Comparison of ENCODE assay signal across 1 cellular context in the genomic region with DNA sequence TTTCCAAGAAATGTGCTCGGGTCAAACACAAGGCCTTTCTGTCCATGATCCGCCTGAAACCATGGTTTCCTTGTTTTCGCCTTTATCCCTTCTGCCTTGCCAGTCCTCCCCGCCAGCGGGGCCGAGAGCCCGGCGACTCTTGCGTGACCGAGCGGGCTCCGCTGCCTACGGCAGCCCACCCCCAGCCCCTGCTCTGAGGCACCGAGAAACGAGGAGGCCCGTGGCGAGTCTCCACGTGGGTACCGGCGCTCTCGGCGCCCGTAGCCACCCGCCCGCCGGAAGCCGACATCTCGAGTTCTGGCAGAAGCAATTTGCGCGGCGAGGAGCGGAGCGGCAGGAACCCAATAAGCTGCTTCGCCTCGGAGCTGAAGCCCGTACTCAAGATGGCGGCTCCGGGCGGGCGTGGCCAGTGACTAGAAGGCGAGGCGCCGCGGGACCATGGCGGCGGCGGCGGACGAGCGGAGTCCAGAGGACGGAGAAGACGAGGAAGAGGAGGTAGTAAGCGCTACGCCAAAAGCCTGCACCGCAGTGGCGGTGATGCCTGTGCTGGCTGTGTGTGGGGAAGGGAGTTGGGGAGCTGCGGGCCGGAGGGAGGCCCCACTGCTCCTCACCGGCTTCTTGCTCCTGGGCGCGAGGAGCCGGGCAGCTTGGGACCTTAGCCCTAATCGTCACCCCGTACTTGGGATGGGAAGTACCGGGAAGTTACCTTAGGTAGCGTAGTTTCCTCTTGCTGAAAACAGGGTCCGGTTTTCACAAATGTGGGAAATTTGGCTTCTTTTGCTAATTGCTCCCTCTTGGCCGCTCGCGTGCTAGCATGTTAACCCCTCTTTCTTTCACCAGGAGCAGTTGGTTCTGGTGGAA.
TF ChIP-seq lines count a peak whose summit lies in the region.

A gene with protein sequence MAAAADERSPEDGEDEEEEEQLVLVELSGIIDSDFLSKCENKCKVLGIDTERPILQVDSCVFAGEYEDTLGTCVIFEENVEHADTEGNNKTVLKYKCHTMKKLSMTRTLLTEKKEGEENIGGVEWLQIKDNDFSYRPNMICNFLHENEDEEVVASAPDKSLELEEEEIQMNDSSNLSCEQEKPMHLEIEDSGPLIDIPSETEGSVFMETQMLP (plus strand): TSS at position 375 of the 861 bp plus-strand sequence. CDS start 64 bp downstream, at position 439.

TF ChIP-seq in HEK293, 187 proteins besides CTCF, POLR2A, EP300 and RAD21 (continued from another document and continues in another):
- TF ChIP-seq, protein P1, sequence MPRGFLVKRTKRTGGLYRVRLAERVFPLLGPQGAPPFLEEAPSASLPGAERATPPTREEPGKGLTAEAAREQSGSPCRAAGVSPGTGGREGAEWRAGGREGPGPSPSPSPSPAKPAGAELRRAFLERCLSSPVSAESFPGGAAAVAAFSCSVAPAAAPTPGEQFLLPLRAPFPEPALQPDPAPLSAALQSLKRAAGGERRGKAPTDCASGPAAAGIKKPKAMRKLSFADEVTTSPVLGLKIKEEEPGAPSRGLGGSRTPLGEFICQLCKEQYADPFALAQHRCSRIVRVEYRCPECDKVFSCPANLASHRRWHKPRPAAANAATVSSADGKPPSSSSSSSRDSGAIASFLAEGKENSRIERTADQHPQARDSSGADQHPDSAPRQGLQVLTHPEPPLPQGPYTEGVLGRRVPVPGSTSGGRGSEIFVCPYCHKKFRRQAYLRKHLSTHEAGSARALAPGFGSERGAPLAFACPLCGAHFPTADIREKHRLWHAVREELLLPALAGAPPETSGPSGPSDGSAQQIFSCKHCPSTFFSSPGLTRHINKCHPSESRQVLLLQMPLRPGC (tag by site-specific recombination; IDR thresholded peaks at IDR 0.05) = peak; percentile 60
- TF ChIP-seq IKZF3 (tag by site-specific recombination; IDR thresholded peaks at IDR 0.05) = 0 out of 2 replicates have a peak, but pooled peaks have one; percentile 36
- TF ChIP-seq ZEB2 (tag by site-specific recombination; IDR thresholded peaks at IDR 0.05) = peak; percentile 89
- peak; percentile 77 for TF ChIP-seq ZNF600 (tag by site-specific recombination; IDR thresholded peaks at IDR 0.05)
- TF ChIP-seq, protein P2, sequence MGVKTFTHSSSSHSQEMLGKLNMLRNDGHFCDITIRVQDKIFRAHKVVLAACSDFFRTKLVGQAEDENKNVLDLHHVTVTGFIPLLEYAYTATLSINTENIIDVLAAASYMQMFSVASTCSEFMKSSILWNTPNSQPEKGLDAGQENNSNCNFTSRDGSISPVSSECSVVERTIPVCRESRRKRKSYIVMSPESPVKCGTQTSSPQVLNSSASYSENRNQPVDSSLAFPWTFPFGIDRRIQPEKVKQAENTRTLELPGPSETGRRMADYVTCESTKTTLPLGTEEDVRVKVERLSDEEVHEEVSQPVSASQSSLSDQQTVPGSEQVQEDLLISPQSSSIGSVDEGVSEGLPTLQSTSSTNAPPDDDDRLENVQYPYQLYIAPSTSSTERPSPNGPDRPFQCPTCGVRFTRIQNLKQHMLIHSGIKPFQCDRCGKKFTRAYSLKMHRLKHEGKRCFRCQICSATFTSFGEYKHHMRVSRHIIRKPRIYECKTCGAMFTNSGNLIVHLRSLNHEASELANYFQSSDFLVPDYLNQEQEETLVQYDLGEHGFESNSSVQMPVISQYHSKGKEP (tag by site-specific recombination; IDR thresholded peaks at IDR 0.05) = no peak
- TF ChIP-seq GLI2 (tag by site-specific recombination; IDR thresholded peaks at IDR 0.05; ENCODE audit: borderline replicate concordance, low read depth) = no peak
- TF ChIP-seq ZNF324 (tag by site-specific recombination; IDR thresholded peaks at IDR 0.05) = peak; percentile 93
- TF ChIP-seq ZNF335 (tag by site-specific recombination; conservative IDR thresholded peaks at IDR 0.05) = peak; percentile 96
- no peak for TF ChIP-seq MZF1 (tag by site-specific recombination; IDR thresholded peaks at IDR 0.05; ENCODE audit: borderline replicate concordance)
- peak; percentile 96 for TF ChIP-seq ZNF501 (tag by site-specific recombination; IDR thresholded peaks at IDR 0.05)
- TF ChIP-seq ZNF677 (tag by site-specific recombination; IDR thresholded peaks at IDR 0.05) = no peak
- TF ChIP-seq ZSCAN30 (tag by site-specific recombination; IDR thresholded peaks at IDR 0.05) = 0 out of 2 replicates have a peak, but pooled peaks have one; percentile 26
- TF ChIP-seq ZBTB7A (tag by site-specific recombination; IDR thresholded peaks at IDR 0.05; ENCODE audit: low read depth) = peak; percentile 77; the same call in 1 of the 2 replicates
- no peak for TF ChIP-seq REPIN1 (tag by site-specific recombination; IDR thresholded peaks at IDR 0.05; ENCODE audit: low read depth)
- TF ChIP-seq, protein P3, sequence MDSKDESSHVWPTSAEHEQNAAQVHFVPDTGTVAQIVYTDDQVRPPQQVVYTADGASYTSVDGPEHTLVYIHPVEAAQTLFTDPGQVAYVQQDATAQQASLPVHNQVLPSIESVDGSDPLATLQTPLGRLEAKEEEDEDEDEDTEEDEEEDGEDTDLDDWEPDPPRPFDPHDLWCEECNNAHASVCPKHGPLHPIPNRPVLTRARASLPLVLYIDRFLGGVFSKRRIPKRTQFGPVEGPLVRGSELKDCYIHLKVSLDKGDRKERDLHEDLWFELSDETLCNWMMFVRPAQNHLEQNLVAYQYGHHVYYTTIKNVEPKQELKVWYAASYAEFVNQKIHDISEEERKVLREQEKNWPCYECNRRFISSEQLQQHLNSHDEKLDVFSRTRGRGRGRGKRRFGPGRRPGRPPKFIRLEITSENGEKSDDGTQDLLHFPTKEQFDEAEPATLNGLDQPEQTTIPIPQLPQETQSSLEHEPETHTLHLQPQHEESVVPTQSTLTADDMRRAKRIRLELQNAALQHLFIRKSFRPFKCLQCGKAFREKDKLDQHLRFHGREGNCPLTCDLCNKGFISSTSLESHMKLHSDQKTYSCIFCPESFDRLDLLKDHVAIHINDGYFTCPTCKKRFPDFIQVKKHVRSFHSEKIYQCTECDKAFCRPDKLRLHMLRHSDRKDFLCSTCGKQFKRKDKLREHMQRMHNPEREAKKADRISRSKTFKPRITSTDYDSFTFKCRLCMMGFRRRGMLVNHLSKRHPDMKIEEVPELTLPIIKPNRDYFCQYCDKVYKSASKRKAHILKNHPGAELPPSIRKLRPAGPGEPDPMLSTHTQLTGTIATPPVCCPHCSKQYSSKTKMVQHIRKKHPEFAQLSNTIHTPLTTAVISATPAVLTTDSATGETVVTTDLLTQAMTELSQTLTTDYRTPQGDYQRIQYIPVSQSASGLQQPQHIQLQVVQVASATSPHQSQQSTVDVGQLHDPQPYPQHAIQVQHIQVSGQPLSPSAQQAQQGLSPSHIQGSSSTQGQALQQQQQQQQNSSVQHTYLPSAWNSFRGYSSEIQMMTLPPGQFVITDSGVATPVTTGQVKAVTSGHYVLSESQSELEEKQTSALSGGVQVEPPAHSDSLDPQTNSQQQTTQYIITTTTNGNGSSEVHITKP (tag by site-specific recombination; IDR thresholded peaks at IDR 0.05) = peak; percentile 50
- peak; percentile 86; the same call in 1 of the 2 replicates for TF ChIP-seq ZNF391 (tag by site-specific recombination; IDR thresholded peaks at IDR 0.05; ENCODE audit: borderline replicate concordance, low read depth)
- TF ChIP-seq, protein P4, sequence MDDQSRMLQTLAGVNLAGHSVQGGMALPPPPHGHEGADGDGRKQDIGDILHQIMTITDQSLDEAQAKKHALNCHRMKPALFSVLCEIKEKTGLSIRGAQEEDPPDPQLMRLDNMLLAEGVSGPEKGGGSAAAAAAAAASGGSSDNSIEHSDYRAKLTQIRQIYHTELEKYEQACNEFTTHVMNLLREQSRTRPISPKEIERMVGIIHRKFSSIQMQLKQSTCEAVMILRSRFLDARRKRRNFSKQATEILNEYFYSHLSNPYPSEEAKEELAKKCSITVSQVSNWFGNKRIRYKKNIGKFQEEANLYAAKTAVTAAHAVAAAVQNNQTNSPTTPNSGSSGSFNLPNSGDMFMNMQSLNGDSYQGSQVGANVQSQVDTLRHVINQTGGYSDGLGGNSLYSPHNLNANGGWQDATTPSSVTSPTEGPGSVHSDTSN (CRISPR knock-in tag; IDR thresholded peaks at IDR 0.05) = peak; percentile 92; the same call in 1 of the 2 replicates
- TF ChIP-seq KLF9 (tag by site-specific recombination; IDR thresholded peaks at IDR 0.05; ENCODE audit: low read depth) = peak; percentile 94
- TF ChIP-seq ZNF48 (tag by site-specific recombination; IDR thresholded peaks at IDR 0.05) = no peak
- peak; percentile 66; the same call in 1 of the 2 replicates for TF ChIP-seq ZNF561 (tag by site-specific recombination; IDR thresholded peaks at IDR 0.05; ENCODE audit: borderline replicate concordance)
- TF ChIP-seq ZNF146 (tag by site-specific recombination; IDR thresholded peaks at IDR 0.05) = 0 out of 2 replicates have a peak, but pooled peaks have one; percentile 34
- TF ChIP-seq ZNF555 (tag by site-specific recombination; conservative IDR thresholded peaks at IDR 0.05) = no peak
- peak; percentile 82 for TF ChIP-seq ZBTB8A (tag by site-specific recombination; IDR thresholded peaks at IDR 0.05)
- TF ChIP-seq ZNF629 (tag by site-specific recombination; IDR thresholded peaks at IDR 0.05) = peak; percentile 68
- TF ChIP-seq, protein P5, sequence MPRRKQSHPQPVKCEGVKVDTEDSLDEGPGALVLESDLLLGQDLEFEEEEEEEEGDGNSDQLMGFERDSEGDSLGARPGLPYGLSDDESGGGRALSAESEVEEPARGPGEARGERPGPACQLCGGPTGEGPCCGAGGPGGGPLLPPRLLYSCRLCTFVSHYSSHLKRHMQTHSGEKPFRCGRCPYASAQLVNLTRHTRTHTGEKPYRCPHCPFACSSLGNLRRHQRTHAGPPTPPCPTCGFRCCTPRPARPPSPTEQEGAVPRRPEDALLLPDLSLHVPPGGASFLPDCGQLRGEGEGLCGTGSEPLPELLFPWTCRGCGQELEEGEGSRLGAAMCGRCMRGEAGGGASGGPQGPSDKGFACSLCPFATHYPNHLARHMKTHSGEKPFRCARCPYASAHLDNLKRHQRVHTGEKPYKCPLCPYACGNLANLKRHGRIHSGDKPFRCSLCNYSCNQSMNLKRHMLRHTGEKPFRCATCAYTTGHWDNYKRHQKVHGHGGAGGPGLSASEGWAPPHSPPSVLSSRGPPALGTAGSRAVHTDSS (tag by site-specific recombination; IDR thresholded peaks at IDR 0.05) = peak; percentile 80
- TF ChIP-seq ZXDB (tag by site-specific recombination; IDR thresholded peaks at IDR 0.05) = peak; percentile 95
- 0 out of 2 replicates have a peak, but pooled peaks have one; percentile 7 for TF ChIP-seq EGR2 (tag by site-specific recombination; IDR thresholded peaks at IDR 0.05; ENCODE audit: low read depth)
- TF ChIP-seq KLF16 (tag by site-specific recombination; IDR thresholded peaks at IDR 0.05) = peak; percentile 90
- no peak for TF ChIP-seq KLF10 (tag by site-specific recombination; IDR thresholded peaks at IDR 0.05)
- TF ChIP-seq ZNF24 (tag by site-specific recombination; IDR thresholded peaks at IDR 0.05) = peak; percentile 47
- TF ChIP-seq, protein P6, sequence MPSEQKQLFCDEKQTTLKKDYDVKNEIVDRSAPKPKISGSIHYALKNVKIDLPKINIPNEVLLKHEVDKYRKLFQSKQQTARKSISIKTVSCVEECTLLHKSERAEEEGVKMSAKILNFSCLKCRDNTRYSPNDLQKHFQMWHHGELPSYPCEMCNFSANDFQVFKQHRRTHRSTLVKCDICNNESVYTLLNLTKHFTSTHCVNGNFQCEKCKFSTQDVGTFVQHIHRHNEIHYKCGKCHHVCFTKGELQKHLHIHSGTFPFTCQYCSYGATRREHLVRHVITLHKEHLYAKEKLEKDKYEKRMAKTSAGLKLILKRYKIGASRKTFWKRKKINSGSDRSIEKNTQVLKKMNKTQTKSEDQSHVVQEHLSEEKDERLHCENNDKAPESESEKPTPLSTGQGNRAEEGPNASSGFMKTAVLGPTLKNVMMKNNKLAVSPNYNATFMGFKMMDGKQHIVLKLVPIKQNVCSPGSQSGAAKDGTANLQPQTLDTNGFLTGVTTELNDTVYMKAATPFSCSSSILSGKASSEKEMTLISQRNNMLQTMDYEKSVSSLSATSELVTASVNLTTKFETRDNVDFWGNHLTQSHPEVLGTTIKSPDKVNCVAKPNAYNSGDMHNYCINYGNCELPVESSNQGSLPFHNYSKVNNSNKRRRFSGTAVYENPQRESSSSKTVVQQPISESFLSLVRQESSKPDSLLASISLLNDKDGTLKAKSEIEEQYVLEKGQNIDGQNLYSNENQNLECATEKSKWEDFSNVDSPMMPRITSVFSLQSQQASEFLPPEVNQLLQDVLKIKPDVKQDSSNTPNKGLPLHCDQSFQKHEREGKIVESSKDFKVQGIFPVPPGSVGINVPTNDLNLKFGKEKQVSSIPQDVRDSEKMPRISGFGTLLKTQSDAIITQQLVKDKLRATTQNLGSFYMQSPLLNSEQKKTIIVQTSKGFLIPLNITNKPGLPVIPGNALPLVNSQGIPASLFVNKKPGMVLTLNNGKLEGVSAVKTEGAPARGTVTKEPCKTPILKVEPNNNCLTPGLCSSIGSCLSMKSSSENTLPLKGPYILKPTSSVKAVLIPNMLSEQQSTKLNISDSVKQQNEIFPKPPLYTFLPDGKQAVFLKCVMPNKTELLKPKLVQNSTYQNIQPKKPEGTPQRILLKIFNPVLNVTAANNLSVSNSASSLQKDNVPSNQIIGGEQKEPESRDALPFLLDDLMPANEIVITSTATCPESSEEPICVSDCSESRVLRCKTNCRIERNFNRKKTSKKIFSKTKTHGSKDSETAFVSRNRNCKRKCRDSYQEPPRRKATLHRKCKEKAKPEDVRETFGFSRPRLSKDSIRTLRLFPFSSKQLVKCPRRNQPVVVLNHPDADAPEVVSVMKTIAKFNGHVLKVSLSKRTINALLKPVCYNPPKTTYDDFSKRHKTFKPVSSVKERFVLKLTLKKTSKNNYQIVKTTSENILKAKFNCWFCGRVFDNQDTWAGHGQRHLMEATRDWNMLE (tag by site-specific recombination; conservative IDR thresholded peaks at IDR 0.05; ENCODE audit: low read depth) = peak; percentile 49
- TF ChIP-seq, protein P7, sequence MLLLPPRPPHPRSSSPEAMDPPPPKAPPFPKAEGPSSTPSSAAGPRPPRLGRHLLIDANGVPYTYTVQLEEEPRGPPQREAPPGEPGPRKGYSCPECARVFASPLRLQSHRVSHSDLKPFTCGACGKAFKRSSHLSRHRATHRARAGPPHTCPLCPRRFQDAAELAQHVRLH (tag by site-specific recombination; IDR thresholded peaks at IDR 0.05) = peak; percentile 62
- TF ChIP-seq, protein P8, sequence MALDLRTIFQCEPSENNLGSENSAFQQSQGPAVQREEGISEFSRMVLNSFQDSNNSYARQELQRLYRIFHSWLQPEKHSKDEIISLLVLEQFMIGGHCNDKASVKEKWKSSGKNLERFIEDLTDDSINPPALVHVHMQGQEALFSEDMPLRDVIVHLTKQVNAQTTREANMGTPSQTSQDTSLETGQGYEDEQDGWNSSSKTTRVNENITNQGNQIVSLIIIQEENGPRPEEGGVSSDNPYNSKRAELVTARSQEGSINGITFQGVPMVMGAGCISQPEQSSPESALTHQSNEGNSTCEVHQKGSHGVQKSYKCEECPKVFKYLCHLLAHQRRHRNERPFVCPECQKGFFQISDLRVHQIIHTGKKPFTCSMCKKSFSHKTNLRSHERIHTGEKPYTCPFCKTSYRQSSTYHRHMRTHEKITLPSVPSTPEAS (tag by site-specific recombination; IDR thresholded peaks at IDR 0.05) = peak; percentile 45; the same call in 1 of the 2 replicates
- peak; percentile 62; the same call in 1 of the 2 replicates for TF ChIP-seq ZNF660 (tag by site-specific recombination; IDR thresholded peaks at IDR 0.05)
- no peak for TF ChIP-seq ZNF529 (tag by site-specific recombination; IDR thresholded peaks at IDR 0.05; ENCODE audit: insufficient replicate concordance)
- peak; percentile 85 for TF ChIP-seq ZBTB17 (tag by site-specific recombination; IDR thresholded peaks at IDR 0.05)
